Comparison of ENCODE assay signal across 1 cellular context in the genomic region with DNA sequence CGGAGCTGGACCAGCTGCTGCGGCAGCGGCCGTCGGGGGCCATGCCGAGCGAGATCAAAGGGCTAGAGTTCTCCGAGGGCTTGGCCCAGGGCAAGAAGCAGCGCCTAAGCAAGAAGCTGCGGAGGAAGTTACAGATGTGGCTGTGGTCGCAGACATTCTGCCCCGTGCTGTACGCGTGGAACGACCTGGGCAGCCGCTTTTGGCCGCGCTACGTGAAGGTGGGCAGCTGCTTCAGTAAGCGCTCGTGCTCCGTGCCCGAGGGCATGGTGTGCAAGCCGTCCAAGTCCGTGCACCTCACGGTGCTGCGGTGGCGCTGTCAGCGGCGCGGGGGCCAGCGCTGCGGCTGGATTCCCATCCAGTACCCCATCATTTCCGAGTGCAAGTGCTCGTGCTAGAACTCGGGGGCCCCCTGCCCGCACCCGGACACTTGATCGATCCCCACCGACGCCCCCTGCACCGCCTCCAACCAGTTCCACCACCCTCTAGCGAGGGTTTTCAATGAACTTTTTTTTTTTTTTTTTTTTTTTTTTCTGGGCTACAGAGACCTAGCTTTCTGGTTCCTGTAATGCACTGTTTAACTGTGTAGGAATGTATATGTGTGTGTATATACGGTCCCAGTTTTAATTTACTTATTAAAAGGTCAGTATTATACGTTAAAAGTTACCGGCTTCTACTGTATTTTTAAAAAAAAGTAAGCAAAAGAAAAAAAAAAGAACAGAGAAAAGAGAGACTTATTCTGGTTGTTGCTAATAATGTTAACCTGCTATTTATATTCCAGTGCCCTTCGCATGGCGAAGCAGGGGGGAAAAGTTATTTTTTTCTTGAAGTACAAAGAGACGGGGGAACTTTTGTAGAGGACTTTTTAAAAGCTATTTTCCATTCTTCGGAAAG.
TF ChIP-seq lines count a peak whose summit lies in the region.

No MANE protein-coding gene starts in this region.

TF ChIP-seq in GM12878, 131 proteins besides CTCF, POLR2A, EP300 and RAD21 (continued from another document):
- TF ChIP-seq, protein P1, sequence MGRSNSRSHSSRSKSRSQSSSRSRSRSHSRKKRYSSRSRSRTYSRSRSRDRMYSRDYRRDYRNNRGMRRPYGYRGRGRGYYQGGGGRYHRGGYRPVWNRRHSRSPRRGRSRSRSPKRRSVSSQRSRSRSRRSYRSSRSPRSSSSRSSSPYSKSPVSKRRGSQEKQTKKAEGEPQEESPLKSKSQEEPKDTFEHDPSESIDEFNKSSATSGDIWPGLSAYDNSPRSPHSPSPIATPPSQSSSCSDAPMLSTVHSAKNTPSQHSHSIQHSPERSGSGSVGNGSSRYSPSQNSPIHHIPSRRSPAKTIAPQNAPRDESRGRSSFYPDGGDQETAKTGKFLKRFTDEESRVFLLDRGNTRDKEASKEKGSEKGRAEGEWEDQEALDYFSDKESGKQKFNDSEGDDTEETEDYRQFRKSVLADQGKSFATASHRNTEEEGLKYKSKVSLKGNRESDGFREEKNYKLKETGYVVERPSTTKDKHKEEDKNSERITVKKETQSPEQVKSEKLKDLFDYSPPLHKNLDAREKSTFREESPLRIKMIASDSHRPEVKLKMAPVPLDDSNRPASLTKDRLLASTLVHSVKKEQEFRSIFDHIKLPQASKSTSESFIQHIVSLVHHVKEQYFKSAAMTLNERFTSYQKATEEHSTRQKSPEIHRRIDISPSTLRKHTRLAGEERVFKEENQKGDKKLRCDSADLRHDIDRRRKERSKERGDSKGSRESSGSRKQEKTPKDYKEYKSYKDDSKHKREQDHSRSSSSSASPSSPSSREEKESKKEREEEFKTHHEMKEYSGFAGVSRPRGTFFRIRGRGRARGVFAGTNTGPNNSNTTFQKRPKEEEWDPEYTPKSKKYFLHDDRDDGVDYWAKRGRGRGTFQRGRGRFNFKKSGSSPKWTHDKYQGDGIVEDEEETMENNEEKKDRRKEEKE (IDR thresholded peaks at IDR 0.05), result no peak
- no peak for TF ChIP-seq CREB1 (IDR thresholded peaks at IDR 0.05; ENCODE audit: low read depth)
- no peak for TF ChIP-seq ZNF384 (IDR thresholded peaks at IDR 0.05; ENCODE audit: borderline replicate concordance, low read depth, low read length)
- no peak for TF ChIP-seq BMI1 (IDR thresholded peaks at IDR 0.05; ENCODE audit: borderline replicate concordance)
- no peak for TF ChIP-seq POU2F2 (IDR thresholded peaks at IDR 0.05; ENCODE audit: borderline replicate concordance, low read depth, low read length)
- TF ChIP-seq LARP7 (IDR thresholded peaks at IDR 0.05), result no peak
